In genomic region chr5:122776143-122776542, GRCh38 we compare ENCODE assay signal across 8 cellular contexts. TPM values are rescaled to one million over a fixed set of nuclear protein-coding genes. Genes with fewer than 3 reads are reported as not detected.
DNase-seq lines count a peak whose midpoint lies in the region; ATAC-seq, FAIRE-seq and TF ChIP-seq lines count a peak whose summit lies in the region.

No MANE protein-coding gene starts in this region.

- peak overlapping the region; percentile 97 for H3K9ac ChIP-seq in mucosa of stomach (ENCODE audit: low read length)

- H3K4me3 ChIP-seq in A549 (peak overlapping the region; percentile 84), HFF-Myc (replicated peaks; ENCODE audit: low read depth, low read length) (peak overlapping the region; percentile 92), breast epithelium (peak overlapping the region; percentile 83 to 95 (median 94)), mucosa of stomach (ENCODE audit: low read length) (peak overlapping the region; percentile 90)

- no peak for ATAC-seq in A549
- no peak for ATAC-seq in GM21367 (IDR thresholded peaks at IDR 0.05; ENCODE audit: unreplicated experiment)

- TF ChIP-seq POLR2A in A549 (IDR thresholded peaks at IDR 0.05; ENCODE audit: low read length), result no peak
- TF ChIP-seq POLR2A in breast epithelium (IDR thresholded peaks at IDR 0.05), result no peak

- H3K4me1 ChIP-seq in A549 (peaks cover 16% of the 10 kb centered on the region; the same call in 2 of the 3 replicates), breast epithelium (no peaks in the 10 kb centered on the region), mucosa of stomach (ENCODE audit: control insufficient read depth, insufficient read depth, low read length) (peaks cover 8% of the 10 kb centered on the region)

- no peak for TF ChIP-seq RAD21 in A549 (conservative IDR thresholded peaks at IDR 0.05 in 1 of 2, IDR thresholded peaks at IDR 0.05 in 1 of 2)

- H3K27ac ChIP-seq in A549 (peak overlapping the region; percentile 84 to 92; a peak in 5 of 6 replicates), breast epithelium (peak overlapping the region in 1 of 2 donors; percentile 93)

- intact Hi-C loops in breast epithelium (cut with DNase I; ENCODE audit: low total_unique reads), result no loop called here

- CTCF ChIA-PET in A549 (lab: Yijun Ruan, JAX), result interaction anchor here (0.8 to 1.4 kb wide), 3 partner anchors 11 to 20 kb away, joined by 3 to 5 read pairs (median 4); no protein-coding TSS in a partner anchor

- TF ChIP-seq CTCF in A549 (IDR thresholded peaks at IDR 0.05) (no peak), HFF-Myc (IDR thresholded peaks at IDR 0.05; ENCODE audit: low read depth, low read length, missing control alignments) (no peak), breast epithelium (IDR thresholded peaks at IDR 0.05) (no peak)

- H3K9me3 ChIP-seq in A549 (no peaks in the 10 kb centered on the region), breast epithelium (no peaks in the 10 kb centered on the region), mucosa of stomach (ENCODE audit: control insufficient read depth, low read length) (no peaks in the 10 kb centered on the region)

- H3K27me3 ChIP-seq in breast epithelium (no peaks in the 10 kb centered on the region), mucosa of stomach (ENCODE audit: control insufficient read depth, insufficient read depth, low read length) (no peaks in the 10 kb centered on the region)

- peak overlapping the region; percentile 94 for H3K4me2 ChIP-seq in A549

- DNase-seq in A549 (ENCODE audit: low read depth in 1 of 2, low spot score in 1 of 2) (no peak), HFF-Myc (ENCODE audit: extremely low read depth, low read depth) (no peak), breast epithelium (ENCODE audit: low spot score in 2 of 2) (no peak), NCI-H1694 treated with DMSO at 0.1 percent for 48 hours (lab: John Stamatoyannopoulos, UW) (no peak), HuH-7 (ENCODE audit: low spot score) (no peak), GOT3 (lab: John Stamatoyannopoulos, UW) (no peak)

- FAIRE-seq in A549 (lab: Jason Lieb, UNC), result no peak

- TF ChIP-seq EP300 in A549 (IDR thresholded peaks at IDR 0.05), result no peak

- WGBS in A549 (ENCODE audit: missing lambda C conversion rate), result 72% methylated on average over 2 of the region's 2 CpGs

- H3K36me3 ChIP-seq in breast epithelium (no peaks in the 10 kb centered on the region), mucosa of stomach (ENCODE audit: control insufficient read depth, insufficient read depth, low read length) (no peaks in the 10 kb centered on the region)

- POLR2A ChIA-PET in A549 (lab: Yijun Ruan, JAX), result interaction anchor here (0.7 kb wide), 1 partner anchor 470 kb away, joined by 3 read pairs; no protein-coding TSS in a partner anchor

TF ChIP-seq in A549, 52 proteins besides CTCF, POLR2A, EP300 and RAD21:
- TF ChIP-seq, protein P1, sequence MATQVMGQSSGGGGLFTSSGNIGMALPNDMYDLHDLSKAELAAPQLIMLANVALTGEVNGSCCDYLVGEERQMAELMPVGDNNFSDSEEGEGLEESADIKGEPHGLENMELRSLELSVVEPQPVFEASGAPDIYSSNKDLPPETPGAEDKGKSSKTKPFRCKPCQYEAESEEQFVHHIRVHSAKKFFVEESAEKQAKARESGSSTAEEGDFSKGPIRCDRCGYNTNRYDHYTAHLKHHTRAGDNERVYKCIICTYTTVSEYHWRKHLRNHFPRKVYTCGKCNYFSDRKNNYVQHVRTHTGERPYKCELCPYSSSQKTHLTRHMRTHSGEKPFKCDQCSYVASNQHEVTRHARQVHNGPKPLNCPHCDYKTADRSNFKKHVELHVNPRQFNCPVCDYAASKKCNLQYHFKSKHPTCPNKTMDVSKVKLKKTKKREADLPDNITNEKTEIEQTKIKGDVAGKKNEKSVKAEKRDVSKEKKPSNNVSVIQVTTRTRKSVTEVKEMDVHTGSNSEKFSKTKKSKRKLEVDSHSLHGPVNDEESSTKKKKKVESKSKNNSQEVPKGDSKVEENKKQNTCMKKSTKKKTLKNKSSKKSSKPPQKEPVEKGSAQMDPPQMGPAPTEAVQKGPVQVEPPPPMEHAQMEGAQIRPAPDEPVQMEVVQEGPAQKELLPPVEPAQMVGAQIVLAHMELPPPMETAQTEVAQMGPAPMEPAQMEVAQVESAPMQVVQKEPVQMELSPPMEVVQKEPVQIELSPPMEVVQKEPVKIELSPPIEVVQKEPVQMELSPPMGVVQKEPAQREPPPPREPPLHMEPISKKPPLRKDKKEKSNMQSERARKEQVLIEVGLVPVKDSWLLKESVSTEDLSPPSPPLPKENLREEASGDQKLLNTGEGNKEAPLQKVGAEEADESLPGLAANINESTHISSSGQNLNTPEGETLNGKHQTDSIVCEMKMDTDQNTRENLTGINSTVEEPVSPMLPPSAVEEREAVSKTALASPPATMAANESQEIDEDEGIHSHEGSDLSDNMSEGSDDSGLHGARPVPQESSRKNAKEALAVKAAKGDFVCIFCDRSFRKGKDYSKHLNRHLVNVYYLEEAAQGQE (IDR thresholded peaks at IDR 0.05), result no peak
- TF ChIP-seq TFCP2L1 (CRISPR knock-in tag; IDR thresholded peaks at IDR 0.05) (no peak), RNF2 (IDR thresholded peaks at IDR 0.05; ENCODE audit: borderline replicate concordance, low read depth) (no peak), NR3C1 (IDR thresholded peaks at IDR 0.05) (no peak), ESRRA (IDR thresholded peaks at IDR 0.05; ENCODE audit: borderline replicate concordance, low read length) (no peak), BHLHE40 (IDR thresholded peaks at IDR 0.05; ENCODE audit: low read depth, low read length) (no peak), ZSCAN20 (CRISPR knock-in tag; IDR thresholded peaks at IDR 0.05) (no peak)
TF ChIP-seq in A549: peak in this region for 0.

RNA-seq across cellular contexts. Expression of gene SNX2, which starts 1.3 kb away (rescaled TPM):
- polyA plus RNA-seq in A549 (2011; rRNA removed) (41.7 and 52.9 TPM in 2 replicates), A549 (2017; fragmentation: RNase III; extraction: RNeasy Plus Mini Kit Qiagen cat#74134 plus additional on column Dnase treatment) (60.6 to 63.0 TPM (median 62.2 TPM) in 3 replicates)
- 17.0 and 17.3 TPM in 2 replicates for polyA plus RNA-seq in A549 (2012; cell fraction: cytosol; rRNA removed)
- 4.5 and 8.0 TPM in 2 replicates for polyA plus RNA-seq in A549 (2012; cell fraction: nucleus; rRNA removed)
- 48.1 and 53.6 TPM in 2 replicates for polyA minus RNA-seq in A549 (2011; rRNA and poly(A)+ RNA removed)
- 100 to 1,000 TPM in 1 of 3 donors, 10 to 100 TPM in 2; 75.7 to 102 (median 79.8) TPM for total RNA-seq in breast epithelium
